In genomic region chr11:122159173-122159701, GRCh38 we compare ENCODE assay signal across 9 cellular contexts. TPM values are rescaled to one million over a fixed set of nuclear protein-coding genes. Genes with fewer than 3 reads are reported as not detected.
DNase-seq lines count a peak whose midpoint lies in the region; ATAC-seq, FAIRE-seq and TF ChIP-seq lines count a peak whose summit lies in the region.
"Had no signal": no experiment of that assay in that cellular context is flagged by ENCODE, and none has a peak within 500 bp of the region (broad histone marks: within the 10 kb centered on the region; RNA-seq: fewer than 3 reads in every experiment).

No MANE protein-coding gene starts in this region.

- intact Hi-C loops in HCT116 (cut with micrococcal nuclease) = no loop called here
- intact Hi-C loops in activated CD4-positive, alpha-beta T cell treated with anti-CD3 and anti-CD28 coated beads, Interleukin-2, amount 10 ng/mL, durations not matched to agents 24 days and 14 days (cut with micrococcal nuclease) = no loop called here

- CTCF ChIA-PET in HCT116 (lab: Charles Lee) = interaction anchor here (0.9 to 1.6 kb wide), 2 partner anchors 12 to 21 kb away, joined by 3 read pairs; no protein-coding TSS in a partner anchor

- H3K4me2 ChIP-seq in HCT116 (ENCODE audit: low read length) (peak overlapping the region; percentile 74), astrocyte (ENCODE audit: low read length) (peak overlapping the region; percentile 83)

- TF ChIP-seq CTCF in HCT116 (IDR thresholded peaks at IDR 0.05 in 2 of 3, conservative IDR thresholded peaks at IDR 0.05 in 1 of 3; ENCODE audit: borderline replicate concordance in 1 of 3, insufficient read depth in 1 of 3, low read depth in 2 of 3, low read length in 2 of 3) = no peak
- no peak for TF ChIP-seq CTCF in astrocyte (IDR thresholded peaks at IDR 0.05; ENCODE audit: insufficient read depth, low read depth, low read length)

- peaks cover 52% of the 10 kb centered on the region for H3K4me1 Mint-ChIP-seq in astrocyte (ENCODE audit: low read depth, unreplicated experiment)
- peaks cover 13% of the 10 kb centered on the region for H3K4me1 Mint-ChIP-seq in activated CD4-positive, alpha-beta T cell treated with anti-CD3 and anti-CD28 coated beads, Interleukin-2, amount 10 ng/mL, durations not matched to agents 24 days and 14 days

- no peak; the same call in 1 of the 2 replicates for TF ChIP-seq RAD21 in HCT116 (IDR thresholded peaks at IDR 0.05; ENCODE audit: low read depth)

- RAD21 ChIA-PET in HCT116 (lab: Charles Lee; ENCODE audit: low non-redundant PET in 1 of 2, low total read pairs in 2 of 2, uncharacterized antibody in 2 of 2, unreplicated experiment in 2 of 2) = no interaction called here

- TF ChIP-seq POLR2A in HCT116 (IDR thresholded peaks at IDR 0.05; ENCODE audit: borderline replicate concordance, extremely low read depth, insufficient read depth, insufficient read length) = no peak

- H4K20me1 ChIP-seq in HCT116 (ENCODE audit: insufficient read depth) (no peaks in the 10 kb centered on the region), astrocyte (ENCODE audit: insufficient read depth, low read length) (peaks cover 37% of the 10 kb centered on the region)

- H3K4me3 ChIP-seq in HCT116 (replicated peaks in 1 of 2; ENCODE audit: low read depth in 1 of 2, low read length in 2 of 2) = peak overlapping the region in 1 of 2 experiments; percentile 54
- peak overlapping the region; percentile 49 for H3K4me3 ChIP-seq in astrocyte (ENCODE audit: insufficient read depth, low read depth, low read length)

- H3K9ac ChIP-seq in HCT116 (ENCODE audit: low read length) = peak overlapping the region; percentile 78
- peak overlapping the region; percentile 82 for H3K9ac ChIP-seq in astrocyte (ENCODE audit: low read length)

- H3K4me1 ChIP-seq in HCT116 (ENCODE audit: control insufficient read depth in 1 of 2, insufficient read depth in 2 of 2, low read length in 2 of 2) (peaks cover 89 to 100% of the 10 kb centered on the region in 2 experiments), astrocyte (ENCODE audit: insufficient read depth, low read length) (peaks cover 93% of the 10 kb centered on the region)

- no peaks in the 10 kb centered on the region for H3K9me3 ChIP-seq in HCT116 (ENCODE audit: control insufficient read depth in 1 of 2, insufficient read depth in 1 of 2, low read depth in 1 of 2, low read length in 2 of 2)
- no peaks in the 10 kb centered on the region for H3K9me3 ChIP-seq in astrocyte (ENCODE audit: insufficient read depth, low read depth, low read length)

- H3K27me3 ChIP-seq in HCT116 (ENCODE audit: insufficient read depth, low read length) (no peaks in the 10 kb centered on the region), astrocyte (ENCODE audit: insufficient read depth, low read length) (no peaks in the 10 kb centered on the region)

- H3K27me3 Mint-ChIP-seq in astrocyte (ENCODE audit: low read depth, unreplicated experiment) = no peaks in the 10 kb centered on the region
- peaks cover 6% of the 10 kb centered on the region for H3K27me3 Mint-ChIP-seq in activated CD4-positive, alpha-beta T cell treated with anti-CD3 and anti-CD28 coated beads, Interleukin-2, amount 10 ng/mL, durations not matched to agents 24 days and 14 days

- DNase-seq in HCT116 (ENCODE audit: low read depth, low spot score) (no peak), astrocyte (ENCODE audit: low read depth) (peak; percentile 78), hippocampal formation (lab: John Stamatoyannopoulos, UW) (peak; percentile 47 to 73), stromal cell of bone marrow (ENCODE audit: low read depth) (peak; percentile 71), ecto neural progenitor cell (ENCODE audit: low spot score) (no peak), NCI-H226 (no peak)
- no peak for DNase-seq in stimulated activated naive CD8-positive, alpha-beta T cell treated with anti-CD3 and anti-CD28 coated beads, Interleukin-15, Interleukin-2, amounts not matched to agents 100 U/mL and 50 U/mL, for 24 hours
- no peak for DNase-seq in activated CD4-positive, alpha-beta T cell treated with anti-CD3 and anti-CD28 coated beads, Interleukin-2, amount 10 ng/mL, durations not matched to agents 24 days and 14 days

- H3K9me3 Mint-ChIP-seq in astrocyte (ENCODE audit: unreplicated experiment) = no peaks in the 10 kb centered on the region
- no peaks in the 10 kb centered on the region for H3K9me3 Mint-ChIP-seq in activated CD4-positive, alpha-beta T cell treated with anti-CD3 and anti-CD28 coated beads, Interleukin-2, amount 10 ng/mL, durations not matched to agents 24 days and 14 days

- H3K36me3 ChIP-seq in HCT116 (ENCODE audit: control insufficient read depth in 1 of 2, insufficient read depth in 2 of 2, low read length in 2 of 2) (peaks cover 0 to 26% of the 10 kb centered on the region in 2 experiments; a peak in 3 of 4 replicates), astrocyte (ENCODE audit: insufficient read depth, low read length) (peaks cover 66% of the 10 kb centered on the region)

- H3K27ac Mint-ChIP-seq in astrocyte (ENCODE audit: unreplicated experiment) = peak overlapping the region; percentile 82
- H3K27ac Mint-ChIP-seq in activated CD4-positive, alpha-beta T cell treated with anti-CD3 and anti-CD28 coated beads, Interleukin-2, amount 10 ng/mL, durations not matched to agents 24 days and 14 days = no peak overlapping the region

- H2AFZ ChIP-seq in HCT116 (ENCODE audit: low read depth, low read length, poor library complexity, severe bottlenecking) (no peak overlapping the region), astrocyte (ENCODE audit: low read depth, low read length) (no peak overlapping the region)

- FAIRE-seq in astrocyte (lab: Jason Lieb, UNC) = peak; percentile 81

- ATAC-seq in HCT116 = peak; percentile 41
- ATAC-seq in stimulated activated naive CD8-positive, alpha-beta T cell treated with anti-CD3 and anti-CD28 coated beads, Interleukin-15, Interleukin-2, amounts not matched to agents 100 U/mL and 50 U/mL, for 24 hours = no peak

- peak overlapping the region; percentile 9 for H3K4me3 Mint-ChIP-seq in astrocyte (ENCODE audit: unreplicated experiment)
- no peak overlapping the region for H3K4me3 Mint-ChIP-seq in activated CD4-positive, alpha-beta T cell treated with anti-CD3 and anti-CD28 coated beads, Interleukin-2, amount 10 ng/mL, durations not matched to agents 24 days and 14 days

- no peaks in the 10 kb centered on the region for H3K9me2 ChIP-seq in HCT116 (ENCODE audit: insufficient read depth)

- H3K27ac ChIP-seq in HCT116 (ENCODE audit: low read depth, low read length) (peak overlapping the region; percentile 95), astrocyte (ENCODE audit: low read depth, low read length) (peak overlapping the region; percentile 94)

- H3K79me2 ChIP-seq in HCT116 (ENCODE audit: insufficient read depth, low read length) (peaks cover 100% of the 10 kb centered on the region), astrocyte (ENCODE audit: insufficient read depth, low read length) (peaks cover 100% of the 10 kb centered on the region)

- POLR2A ChIA-PET in HCT116 (lab: Charles Lee) = interaction anchor here (0.7 to 4.4 kb wide), 11 partner anchors 8 to 43 kb away, joined by 3 to 30 read pairs (median 5); no protein-coding TSS in a partner anchor

- no TSS peak for BruUV-seq in HCT116 (replicated peaks; lab: Mats Ljungman, UMichigan)

- H3K36me3 Mint-ChIP-seq in astrocyte (ENCODE audit: low read depth, unreplicated experiment) = peaks cover under 1% of the 10 kb centered on the region
- H3K36me3 Mint-ChIP-seq in activated CD4-positive, alpha-beta T cell treated with anti-CD3 and anti-CD28 coated beads, Interleukin-2, amount 10 ng/mL, durations not matched to agents 24 days and 14 days (ENCODE audit: low read depth) = no peaks in the 10 kb centered on the region

TF ChIP-seq in HCT116, 20 proteins besides CTCF, POLR2A, EP300 and RAD21:
- TF ChIP-seq SIN3A (IDR thresholded peaks at IDR 0.05; ENCODE audit: low read depth) = no peak
- TF ChIP-seq SP1 (IDR thresholded peaks at IDR 0.05; ENCODE audit: low read depth) = peak; percentile 20; the same call in 1 of the 2 replicates
- no peak for TF ChIP-seq SRF (IDR thresholded peaks at IDR 0.05; ENCODE audit: low read depth)
- TF ChIP-seq TCF7L2 (IDR thresholded peaks at IDR 0.05; ENCODE audit: borderline replicate concordance, extremely low read depth, insufficient read depth, insufficient read length) = peak; percentile 19
- no peak for TF ChIP-seq ZBTB33 (IDR thresholded peaks at IDR 0.05; ENCODE audit: extremely low read depth, insufficient replicate concordance, low read length)
- peak; percentile 2; the same call in 1 of the 2 replicates for TF ChIP-seq MAX (IDR thresholded peaks at IDR 0.05)
- TF ChIP-seq JUND (IDR thresholded peaks at IDR 0.05) = no peak

RNA-seq across cellular contexts. Expression of gene BLID, which starts 43.2 kb away (rescaled TPM):
- total RNA-seq in HCT116 (2021; ENCODE audit: unreplicated experiment) = 8.9 TPM
- polyA plus RNA-seq in HCT116 (2012) = 0.34 and 0.35 TPM in 2 replicates
- 1.1 and 1.2 TPM in 2 replicates for total RNA-seq in astrocyte
- total RNA-seq in activated CD4-positive, alpha-beta T cell treated with anti-CD3 and anti-CD28 coated beads, Interleukin-2, amount 10 ng/mL, durations not matched to agents 24 days and 14 days = not detected in 2 replicates
- total RNA-seq: T-helper 2 cell treated with Interferon-gamma antibody and Interleukin-4, amounts not matched to agents 100 ng/mL and 5 ng/mL, for 36 hours had no signal

Comparison
In these comparisons a context has a peak if more than half of its experiments do, and no peak if none do; other contexts are left out.
1. DNase-seq: peak in astrocyte (single experiment), hippocampal formation (2 of 2) and stromal cell of bone marrow (single experiment); none in HCT116 (single experiment), ecto neural progenitor cell (single experiment), NCI-H226 (single experiment), stimulated activated naive CD8-positive, alpha-beta T cell treated with anti-CD3 and anti-CD28 coated beads, Interleukin-15, Interleukin-2, amounts not matched to agents 100 U/mL and 50 U/mL, for 24 hours (single experiment) and activated CD4-positive, alpha-beta T cell treated with anti-CD3 and anti-CD28 coated beads, Interleukin-2, amount 10 ng/mL, durations not matched to agents 24 days and 14 days (single experiment).